ENCODE assay signal across 9 cellular contexts in genomic region chr13:110854866-110855265, GRCh38.
"Had no signal": no experiment of that assay in that cellular context is flagged by ENCODE, and none has a peak within 500 bp of the region (broad histone marks: within the 10 kb centered on the region; RNA-seq: fewer than 3 reads in every experiment).

No MANE protein-coding gene starts in this region.

- H3K9me3 ChIP-seq: HAP-1 had no signal

- ATAC-seq: GM23338, HCT116 had no signal

- H3K27ac ChIP-seq: GM23248 had no signal

- H3K4me1 ChIP-seq: HAP-1 had no signal

- H3K4me3 Mint-ChIP-seq: GM23338, H9, HFFc6 had no signal

- H3K4me2 ChIP-seq: GM23338 had no signal

- H3K36me3 ChIP-seq: HAP-1 had no signal

- H3K4me3 ChIP-seq: GM23248, GM23338, HAP-1 had no signal

- DNase-seq: GM23248, GOT3, H7, H9, HCEC 1CT, HFFc6 had no signal

- H3K9ac ChIP-seq: GM23248 had no signal

- H3K27ac Mint-ChIP-seq: GM23338, H9, HFFc6 had no signal
